ENCODE assay signal across 17 cellular contexts in the genomic region with DNA sequence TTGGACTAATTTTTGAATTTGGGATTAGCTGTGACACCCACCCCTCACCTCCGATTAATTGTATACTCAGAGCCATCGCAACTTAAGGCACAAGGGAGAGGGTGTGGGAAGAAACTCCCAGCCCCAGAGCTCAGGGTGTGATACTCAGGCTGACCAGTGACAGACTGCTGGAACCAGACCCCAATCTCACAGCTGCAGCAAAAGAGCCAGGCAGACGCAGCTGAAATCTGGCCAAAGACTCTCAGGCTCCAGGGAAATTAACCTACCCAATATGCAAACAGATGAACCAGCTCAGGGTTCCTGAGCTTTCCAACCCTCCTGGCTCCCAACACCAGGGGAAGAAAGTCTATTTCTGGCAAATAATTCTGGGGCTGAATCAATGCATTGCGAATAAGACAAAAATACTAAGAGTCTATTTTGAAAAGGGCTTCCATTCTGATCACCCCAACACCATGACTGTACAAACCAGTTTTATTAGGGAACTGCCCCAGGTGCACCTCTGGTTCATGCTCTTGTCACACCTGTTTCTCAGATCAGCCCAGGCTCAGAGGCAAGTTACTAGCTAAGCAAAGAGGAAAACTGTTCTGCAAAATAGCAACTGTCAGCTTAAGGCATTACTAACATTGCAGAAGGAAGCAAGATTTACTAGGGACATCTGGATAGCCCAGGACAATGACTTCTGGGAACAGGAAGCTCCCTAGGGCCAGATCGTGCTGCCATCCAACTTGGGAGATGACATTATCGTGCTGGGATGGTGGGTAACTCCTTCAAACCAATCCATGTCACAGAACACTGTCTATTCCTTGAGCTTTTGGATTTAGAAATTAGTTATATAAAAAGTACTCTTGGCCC. TPM values are rescaled to one million over a fixed set of nuclear protein-coding genes. Genes with fewer than 3 reads are reported as not detected.
DNase-seq lines count a peak whose midpoint lies in the region; ATAC-seq, FAIRE-seq and TF ChIP-seq lines count a peak whose summit lies in the region.
"Had no signal": no experiment of that assay in that cellular context is flagged by ENCODE, and none has a peak within 500 bp of the region (broad histone marks: within the 10 kb centered on the region; RNA-seq: fewer than 3 reads in every experiment).

No MANE protein-coding gene starts in this region.

- TF ChIP-seq CTCF in CD14-positive monocyte (IDR thresholded peaks at IDR 0.05) (no peak), cardiac muscle cell (IDR thresholded peaks at IDR 0.05; ENCODE audit: low read depth, low read length) (no peak), gastrocnemius medialis (IDR thresholded peaks at IDR 0.05 in 4 of 5, conservative IDR thresholded peaks at IDR 0.05 in 1 of 5) (no peak)

- H3K36me3 ChIP-seq in SK-N-MC (ENCODE audit: insufficient read depth, low read length) (peaks cover 76% of the 10 kb centered on the region), cardiac muscle cell (peaks cover 30% of the 10 kb centered on the region), gastrocnemius medialis (peaks cover 0 to 74% of the 10 kb centered on the region in 2 donors)

- H3K27ac Mint-ChIP-seq in CD14-positive monocyte: peak overlapping the region in 4 of 7 donors; percentile 33 to 63 (median 43)
- H3K27ac Mint-ChIP-seq: activated CD4-positive, alpha-beta memory T cell treated with anti-CD3 and anti-CD28 coated beads for 36 hours; neural progenitor cell had no signal

- H3K4me3 Mint-ChIP-seq in CD14-positive monocyte: no peak overlapping the region
- H3K4me3 Mint-ChIP-seq: activated CD4-positive, alpha-beta memory T cell treated with anti-CD3 and anti-CD28 coated beads for 36 hours; central memory CD8-positive, alpha-beta T cell; neural progenitor cell; T-helper 17 cell had no signal

- H3K36me3 Mint-ChIP-seq in CD14-positive monocyte: peaks cover 56 to 69% of the 10 kb centered on the region in 2 donors

- H3K9me3 ChIP-seq in SK-N-MC (ENCODE audit: low read depth, low read length): no peaks in the 10 kb centered on the region
- no peaks in the 10 kb centered on the region for H3K9me3 ChIP-seq in cardiac muscle cell (ENCODE audit: low read depth)
- H3K9me3 ChIP-seq in gastrocnemius medialis: no peaks in the 10 kb centered on the region

- no peaks in the 10 kb centered on the region for H3K9me3 Mint-ChIP-seq in CD14-positive monocyte
- H3K9me3 Mint-ChIP-seq: activated CD4-positive, alpha-beta memory T cell treated with anti-CD3 and anti-CD28 coated beads for 36 hours; central memory CD8-positive, alpha-beta T cell; neural progenitor cell had no signal

- ATAC-seq in gastrocnemius medialis (peak; percentile 38 to 45), HG02798 (IDR thresholded peaks at IDR 0.05; ENCODE audit: poor library complexity, unreplicated experiment) (no peak)
- ATAC-seq: T-helper 17 cell had no signal

- peaks cover 4% of the 10 kb centered on the region for H3K4me1 Mint-ChIP-seq in CD14-positive monocyte
- H3K4me1 Mint-ChIP-seq: neural progenitor cell had no signal

- no peak overlapping the region for H3K9ac ChIP-seq in SK-N-MC (ENCODE audit: insufficient read length)
- H3K9ac ChIP-seq: neural progenitor cell had no signal

- H3K27ac ChIP-seq in SK-N-MC (0 out of 2 replicates have a peak overlapping the region, but pooled peaks have one; percentile 13), cardiac muscle cell (peak overlapping the region; percentile 43), gastrocnemius medialis (peak overlapping the region; percentile 0 to 49 (median 30))
- H3K27ac ChIP-seq: neural progenitor cell had no signal

- H3K4me3 ChIP-seq in SK-N-MC (no peak overlapping the region), cardiac muscle cell (no peak overlapping the region), gastrocnemius medialis (no peak overlapping the region)
- H3K4me3 ChIP-seq: neural progenitor cell had no signal

- H3K27me3 Mint-ChIP-seq in CD14-positive monocyte (ENCODE audit: low read depth in 3 of 3): peaks cover 0 to 3% (median 1%) of the 10 kb centered on the region in 3 donors
- H3K27me3 Mint-ChIP-seq: activated CD4-positive, alpha-beta memory T cell treated with anti-CD3 and anti-CD28 coated beads for 36 hours; central memory CD8-positive, alpha-beta T cell; T-helper 17 cell had no signal

- no peak for TF ChIP-seq POLR2A in gastrocnemius medialis (IDR thresholded peaks at IDR 0.05)

- in situ Hi-C loops in gastrocnemius medialis (cut with MboI; ENCODE audit: low sequenced_read_pairs in 4 of 4): no loop called here

- H3K4me1 ChIP-seq in cardiac muscle cell (ENCODE audit: low read depth) (peaks cover 11% of the 10 kb centered on the region), gastrocnemius medialis (peaks cover 13 to 27% of the 10 kb centered on the region in 2 donors)
- H3K4me1 ChIP-seq: neural progenitor cell had no signal

- DNase-seq in CD14-positive monocyte (ENCODE audit: low spot score): no peak
- DNase-seq in SK-N-MC (ENCODE audit: low read depth, low spot score): no peak
- DNase-seq in cardiac muscle cell (ENCODE audit: low read depth in 1 of 2, low spot score in 1 of 2): no peak
- DNase-seq in gastrocnemius medialis: no peak
- no peak for DNase-seq in RCC 7860 (ENCODE audit: low spot score)
- DNase-seq in KG1 (lab: John Stamatoyannopoulos, UW): no peak
- DNase-seq in NCI-H187 treated with DMSO at 0.1 percent for 48 hours (lab: John Stamatoyannopoulos, UW): no peak
- DNase-seq: activated CD4-positive, alpha-beta memory T cell treated with anti-CD3 and anti-CD28 coated beads for 36 hours; activated gamma-delta T cell treated with Interleukin-2 at 50 U/mL for 16 hours; GF-D8; kidney; NCI-H187; stimulated activated CD4-positive, alpha-beta T cell treated with anti-CD3 and anti-CD28 coated beads, Interleukin-15, amount 100 ng/mL, for 24 hours; T-helper 17 cell had no signal

- H3K27me3 ChIP-seq in cardiac muscle cell (no peaks in the 10 kb centered on the region), gastrocnemius medialis (no peaks in the 10 kb centered on the region)
- H3K27me3 ChIP-seq: neural progenitor cell had no signal

- no peak for FAIRE-seq in RCC 7860 (lab: Jason Lieb, UNC)
- FAIRE-seq: kidney had no signal

- intact Hi-C loops in CD14-positive monocyte (cut with micrococcal nuclease): no loop called here
- intact Hi-C loops in gastrocnemius medialis (cut with DNase I; ENCODE audit: low total_unique reads): no loop called here

RNA-seq across cellular contexts. Expression of gene ANAPC7, which starts 30.3 kb away (rescaled TPM):
- polyA plus RNA-seq in CD14-positive monocyte (10 to 100 TPM; 12.9 to 17.2 TPM), cardiac muscle cell (48.2 and 54.6 TPM in 2 replicates)
- total RNA-seq in cardiac muscle cell (37.2 and 55.4 TPM in 2 replicates), gastrocnemius medialis (10 to 100 TPM; 27.5 to 57.1 (median 38.2) TPM)
